In the genomic region with DNA sequence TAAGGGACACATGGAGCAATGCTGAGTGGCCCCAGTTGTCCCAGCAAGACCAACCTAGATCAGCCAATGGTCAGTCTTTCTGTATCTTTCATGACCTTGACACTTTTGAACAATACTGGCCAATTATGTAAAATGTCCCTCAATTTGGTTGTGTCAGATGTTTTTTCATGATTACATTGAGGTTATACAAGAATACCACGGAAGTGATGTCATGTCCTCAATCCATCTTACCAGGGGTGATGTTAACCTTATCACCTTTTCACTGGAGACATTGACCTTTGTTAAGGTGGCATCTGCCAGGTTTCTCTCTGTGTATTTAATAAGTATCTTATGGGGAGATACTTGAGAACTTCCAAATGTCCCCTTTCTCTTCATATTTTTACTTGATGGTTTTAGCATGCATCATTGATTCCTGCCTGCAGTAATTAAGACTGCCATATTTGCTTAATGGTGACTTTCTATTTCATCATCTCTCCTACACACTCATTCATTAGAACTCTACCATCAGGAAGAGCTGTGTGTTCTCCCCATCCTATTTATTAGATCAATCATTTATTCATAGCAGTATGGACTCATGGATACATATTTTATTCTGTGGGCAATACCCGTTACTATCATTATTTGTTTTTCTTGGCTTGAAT, we compare ENCODE assay signal across 25 cellular contexts.
"Had no signal": no experiment of that assay in that cellular context is flagged by ENCODE, and none has a peak within 500 bp of the region (broad histone marks: within the 10 kb centered on the region; RNA-seq: fewer than 3 reads in every experiment).

No MANE protein-coding gene starts in this region.

- H3K4me1 ChIP-seq: parathyroid adenoma, right lobe of liver, sigmoid colon, thyroid gland, tibial nerve, uterus had no signal

- H3K27ac ChIP-seq: neural progenitor cell, ovary, parathyroid adenoma, psoas muscle, right lobe of liver, sigmoid colon, thoracic aorta, thyroid gland, tibial nerve, upper lobe of left lung, uterus had no signal

- H3K27me3 ChIP-seq: neural progenitor cell, ovary, right lobe of liver, sigmoid colon, stomach, thyroid gland, tibial nerve, upper lobe of left lung, uterus had no signal

- FAIRE-seq: small intestine had no signal

- H3K79me2 ChIP-seq: parathyroid adenoma had no signal

- H3K9ac ChIP-seq: neural progenitor cell, parathyroid adenoma had no signal

- H3K9me3 ChIP-seq: ovary, psoas muscle, right lobe of liver, sigmoid colon, stomach, thoracic aorta, thyroid gland, upper lobe of left lung, uterus had no signal

- H2AFZ ChIP-seq: neural progenitor cell, parathyroid adenoma had no signal

- H3K36me3 ChIP-seq: neural progenitor cell, ovary, right lobe of liver, sigmoid colon, stomach, thoracic aorta, thyroid gland, tibial nerve, upper lobe of left lung, uterus had no signal

- DNase-seq: natural killer cell; occipital lobe; ovary; posterior cingulate gyrus; psoas muscle; right cardiac atrium; right lobe of liver; sigmoid colon; small intestine; stimulated activated CD4-positive, alpha-beta T cell treated with anti-CD3 and anti-CD28 coated beads, Interleukin-15, amount 100 ng/mL, for 24 hours; stimulated activated CD4-positive, alpha-beta T cell treated with anti-CD3 and anti-CD28 coated beads, Interleukin-2, amount 100 ng/mL, for 24 hours; stimulated activated CD4-positive, alpha-beta T cell treated with anti-CD3 and anti-CD28 coated beads, Interleukin-2, amount 100 ng/mL, for 48 hours; stimulated activated CD4-positive, alpha-beta T cell treated with anti-CD3 and anti-CD28 coated beads, Interleukin-4, amount 100 ng/mL, for 24 hours; stimulated activated naive B cell treated with anti-CD40 and anti-IgM and Interleukin-4, amounts not matched to agents 10 μg/mL and 1 μg/mL and 100 μg/mL, for 72 hours; stimulated activated naive CD4-positive, alpha-beta T cell treated with Interleukin-2 at 50 U/mL for 16 hours; stomach; thyroid gland; trophoblast cell; upper lobe of left lung; uterus had no signal

- ATAC-seq: natural killer cell; psoas muscle; right cardiac atrium; right lobe of liver; stimulated activated effector memory CD8-positive, alpha-beta T cell treated with anti-CD3 and anti-CD28 coated beads, Interleukin-12 subunit alpha, Interleukin-12 subunit beta, amount 100 ng/mL, for 72 hours; stimulated activated naive B cell treated with anti-CD40 and anti-IgM and Interleukin-4, amounts not matched to agents 10 μg/mL and 1 μg/mL and 100 μg/mL, for 72 hours had no signal

- H3K4me2 ChIP-seq: neural progenitor cell had no signal

- H3K4me3 ChIP-seq: neural progenitor cell, ovary, psoas muscle, right lobe of liver, sigmoid colon, stomach, thoracic aorta, thyroid gland, tibial nerve, upper lobe of left lung, uterus had no signal
